Comparison of ENCODE assay signal across 10 cellular contexts in genomic region chr18:35038881-35039491, GRCh38. TPM values are rescaled to one million over a fixed set of nuclear protein-coding genes. Genes with fewer than 3 reads are reported as not detected.
DNase-seq lines count a peak whose midpoint lies in the region; ATAC-seq, FAIRE-seq and TF ChIP-seq lines count a peak whose summit lies in the region.
"Had no signal": no experiment of that assay in that cellular context is flagged by ENCODE, and none has a peak within 500 bp of the region (broad histone marks: within the 10 kb centered on the region; RNA-seq: fewer than 3 reads in every experiment).

No MANE protein-coding gene starts in this region.

- H3K4ac ChIP-seq in mesenchymal stem cell (ENCODE audit: low read depth in 1 of 2, low read length in 2 of 2), result no peak overlapping the region

- peaks cover 30% of the 10 kb centered on the region for H3K4me1 Mint-ChIP-seq in activated CD4-positive, alpha-beta T cell treated with anti-CD3 and anti-CD28 coated beads, Interleukin-2, amount 10 ng/mL, durations not matched to agents 7 days and 5 days

- no peak overlapping the region for H2BK5ac ChIP-seq in mesenchymal stem cell (ENCODE audit: low read depth, low read length, poor library complexity, severe bottlenecking)

- no peak overlapping the region for H3K14ac ChIP-seq in mesenchymal stem cell (ENCODE audit: low read length in 2 of 2)

- H4K20me1 ChIP-seq in GM12878 (ENCODE audit: control insufficient read depth, insufficient read depth), result no peaks in the 10 kb centered on the region

- DNase-seq in CD1c-positive myeloid dendritic cell (ENCODE audit: extremely low spot score), result peak; percentile 85
- no peak for DNase-seq in GM12878 (ENCODE audit: low read depth, low spot score)
- no peak for DNase-seq in mesenchymal stem cell
- no peak for DNase-seq in superior temporal gyrus (ENCODE audit: extremely low spot score)
- no peak for DNase-seq in islet precursor cell
- no peak for DNase-seq in activated CD4-positive, alpha-beta T cell treated with anti-CD3 and anti-CD28 coated beads, Interleukin-2, amount 10 ng/mL, durations not matched to agents 7 days and 5 days
- DNase-seq: BE2C, SJCRH30 had no signal

- H3K27ac ChIP-seq in GM12878 (ENCODE audit: control insufficient read depth, insufficient read depth), result no peak overlapping the region
- no peak overlapping the region for H3K27ac ChIP-seq in mesenchymal stem cell (ENCODE audit: low read length, poor library complexity, severe bottlenecking)
- H3K27ac ChIP-seq: SJCRH30 had no signal

- no peak overlapping the region for H2AFZ ChIP-seq in GM12878 (ENCODE audit: control insufficient read depth, low read depth, low read length)
- no peak overlapping the region for H2AFZ ChIP-seq in mesenchymal stem cell (ENCODE audit: low read depth, low read length)

- H3K4me1 ChIP-seq in GM12878 (ENCODE audit: control insufficient read depth, insufficient read depth, low read length), result peaks cover 9% of the 10 kb centered on the region; the same call in 1 of the 2 replicates
- H3K4me1 ChIP-seq in mesenchymal stem cell (ENCODE audit: control insufficient read depth, insufficient read depth, low read depth, low read length), result peaks cover 3% of the 10 kb centered on the region

- no peaks in the 10 kb centered on the region for H3K27me3 Mint-ChIP-seq in activated CD4-positive, alpha-beta T cell treated with anti-CD3 and anti-CD28 coated beads, Interleukin-2, amount 10 ng/mL, durations not matched to agents 7 days and 5 days

- RAD21 ChIA-PET in GM12878 (lab: Charles Lee; ENCODE audit: unreplicated experiment), result interaction anchor here (0.6 to 5.4 kb wide), 6 partner anchors 10 to 120 kb away, joined by 3 to 82 read pairs (median 4); no protein-coding TSS in a partner anchor

- no peak for FAIRE-seq in GM12878 (lab: Jason Lieb, UNC)

- H2BK15ac ChIP-seq in mesenchymal stem cell (ENCODE audit: low read depth, poor library complexity, severe bottlenecking), result no peak overlapping the region

- H4K8ac ChIP-seq in mesenchymal stem cell (ENCODE audit: low read length), result no peak overlapping the region

- no peak overlapping the region for H3K23ac ChIP-seq in mesenchymal stem cell (ENCODE audit: low read length in 2 of 2)

- peaks cover 2% of the 10 kb centered on the region for H3K36me3 Mint-ChIP-seq in activated CD4-positive, alpha-beta T cell treated with anti-CD3 and anti-CD28 coated beads, Interleukin-2, amount 10 ng/mL, durations not matched to agents 7 days and 5 days (ENCODE audit: low read depth)

- H2BK12ac ChIP-seq in mesenchymal stem cell (ENCODE audit: low read length in 2 of 2), result no peak overlapping the region

- POLR2A ChIA-PET in GM12878 (lab: Charles Lee), result interaction anchor here (0.7 to 4.1 kb wide), 3 partner anchors 9 to 33 kb away, joined by 3 to 49 read pairs (median 7); no protein-coding TSS in a partner anchor
- POLR2A ChIA-PET in activated CD4-positive, alpha-beta T cell treated with anti-CD3 and anti-CD28 coated beads, Interleukin-2, amount 10 ng/mL, durations not matched to agents 7 days and 5 days (lab: Charles Lee), result no interaction called here

- TF ChIP-seq POLR2A in GM12878 (IDR thresholded peaks at IDR 0.05; ENCODE audit: low read depth, low read length), result no peak

- CTCF ChIA-PET in GM12878 (lab: Yijun Ruan, JAX), result interaction anchor here (0.7 to 2.3 kb wide), 4 partner anchors 8 to 12 kb away, joined by 3 to 25 read pairs (median 3); no protein-coding TSS in a partner anchor
- CTCF ChIA-PET in activated CD4-positive, alpha-beta T cell treated with anti-CD3 and anti-CD28 coated beads, Interleukin-2, amount 10 ng/mL, durations not matched to agents 7 days and 5 days (lab: Charles Lee), result interaction anchor here (1.0 to 4.2 kb wide), 3 partner anchors 9 to 105 kb away, joined by 4 to 30 read pairs (median 11); no protein-coding TSS in a partner anchor

- intact Hi-C loops in GM12878 (cut with micrococcal nuclease; ENCODE audit: unreplicated experiment), result no loop called here

- no peak overlapping the region for H2AK5ac ChIP-seq in mesenchymal stem cell (ENCODE audit: low read length, severe bottlenecking)

- no peak overlapping the region for H3K27ac Mint-ChIP-seq in activated CD4-positive, alpha-beta T cell treated with anti-CD3 and anti-CD28 coated beads, Interleukin-2, amount 10 ng/mL, durations not matched to agents 7 days and 5 days

- H3K27me3 ChIP-seq in GM12878 (replicated peaks in 1 of 2; ENCODE audit: control insufficient read depth in 2 of 2, insufficient read depth in 2 of 2, low read length in 1 of 2) (no peaks in the 10 kb centered on the region), mesenchymal stem cell (ENCODE audit: control insufficient read depth in 1 of 2, insufficient read depth in 1 of 2, low read length in 2 of 2) (no peaks in the 10 kb centered on the region)
- H3K27me3 ChIP-seq: BE2C, SJCRH30 had no signal

- peaks cover 24% of the 10 kb centered on the region for H3K79me2 ChIP-seq in GM12878 (ENCODE audit: control insufficient read depth, insufficient read depth, low read length)

- H3K79me1 ChIP-seq in mesenchymal stem cell (replicated peaks; ENCODE audit: low read length, poor library complexity, severe bottlenecking), result peaks cover 2% of the 10 kb centered on the region

- H2BK120ac ChIP-seq in mesenchymal stem cell (ENCODE audit: low read depth, low read length), result no peak overlapping the region

- H3K18ac ChIP-seq in mesenchymal stem cell (ENCODE audit: low read depth in 1 of 2, low read length in 2 of 2), result no peak overlapping the region

- ATAC-seq in GM21360 (IDR thresholded peaks at IDR 0.05; ENCODE audit: unreplicated experiment) (peak; percentile 42), HG03469 (IDR thresholded peaks at IDR 0.05; ENCODE audit: unreplicated experiment) (peak; percentile 45), GM12878 (peak; percentile 44)

- no peak overlapping the region for H4K91ac ChIP-seq in mesenchymal stem cell (ENCODE audit: low read length)

- H3K36me3 ChIP-seq in GM12878 (ENCODE audit: control insufficient read depth in 2 of 2, insufficient read depth in 2 of 2, low read length in 1 of 2), result no peaks in the 10 kb centered on the region
- H3K36me3 ChIP-seq in mesenchymal stem cell (ENCODE audit: control insufficient read depth in 1 of 2, insufficient read depth in 2 of 2, low read depth in 1 of 2, low read length in 2 of 2), result no peaks in the 10 kb centered on the region
- H3K36me3 ChIP-seq: BE2C, SJCRH30 had no signal

- in situ Hi-C loops in GM12878 (cut with MboI), result no loop called here

- H3K9me3 Mint-ChIP-seq in activated CD4-positive, alpha-beta T cell treated with anti-CD3 and anti-CD28 coated beads, Interleukin-2, amount 10 ng/mL, durations not matched to agents 7 days and 5 days, result no peaks in the 10 kb centered on the region

- no peak overlapping the region for H3K9ac ChIP-seq in GM12878 (ENCODE audit: control insufficient read depth, insufficient read depth, low read length)
- no peak overlapping the region for H3K9ac ChIP-seq in mesenchymal stem cell (ENCODE audit: low read length)

- WGBS in GM12878 (ENCODE audit: insufficient coverage, insufficient replicate concordance, low lambda C conversion rate, missing lambda C conversion rate), result 69% methylated on average over 2 of the region's 2 CpGs
- 100% methylated on average over 1 of the region's 2 CpGs for WGBS in mesenchymal stem cell

- H3K4me3 Mint-ChIP-seq in activated CD4-positive, alpha-beta T cell treated with anti-CD3 and anti-CD28 coated beads, Interleukin-2, amount 10 ng/mL, durations not matched to agents 7 days and 5 days, result no peak overlapping the region

- H3K9me3 ChIP-seq in GM12878 (replicated peaks; ENCODE audit: control insufficient read depth, insufficient read depth, low read length), result no peaks in the 10 kb centered on the region
- no peaks in the 10 kb centered on the region for H3K9me3 ChIP-seq in mesenchymal stem cell (ENCODE audit: control insufficient read depth, low read length)
- H3K9me3 ChIP-seq: BE2C, SJCRH30 had no signal

- no peak for TF ChIP-seq CTCF in GM12878 (IDR thresholded peaks at IDR 0.05 in 2 of 3, conservative IDR thresholded peaks at IDR 0.05 in 1 of 3; ENCODE audit: control insufficient read depth in 2 of 3, extremely low read depth in 1 of 3, insufficient read depth in 1 of 3, low read depth in 3 of 3, low read length in 3 of 3)

- SMC1A ChIA-PET in GM12878 (lab: Charles Lee; ENCODE audit: uncharacterized antibody, unreplicated experiment), result interaction anchor here (0.7 to 5.5 kb wide), 7 partner anchors 8 to 35 kb away, joined by 3 to 53 read pairs (median 7); no protein-coding TSS in a partner anchor

- no peak for TF ChIP-seq RAD21 in GM12878 (IDR thresholded peaks at IDR 0.05; ENCODE audit: insufficient read depth, low read depth, low read length)

- TF ChIP-seq EP300 in GM12878 (IDR thresholded peaks at IDR 0.05; ENCODE audit: borderline replicate concordance in 1 of 2, control insufficient read depth in 1 of 2, low read depth in 2 of 2, low read length in 2 of 2), result no peak

- H3K4me3 ChIP-seq in GM12878 (no peak overlapping the region), mesenchymal stem cell (ENCODE audit: insufficient read depth in 1 of 2, low read depth in 1 of 2, low read length in 2 of 2) (no peak overlapping the region)
- H3K4me3 ChIP-seq: SJCRH30 had no signal

- H3K4me2 ChIP-seq in GM12878 (ENCODE audit: control insufficient read depth, insufficient read depth), result no peak overlapping the region
- no peak overlapping the region for H3K4me2 ChIP-seq in mesenchymal stem cell (ENCODE audit: low read length, poor library complexity, severe bottlenecking)

- no TSS peak for BruUV-seq in GM12878 (replicated peaks; lab: Mats Ljungman, UMichigan)

RNA-seq across cellular contexts. Expression of gene MAPRE2, which starts 2.2 kb away (rescaled TPM):
- 39.7 and 46.4 TPM in 2 replicates for total RNA-seq in GM12878 (2013; cell fraction: nucleolus; rRNA removed)
- 20.9 and 22.4 TPM in 2 replicates for total RNA-seq in GM12878 (2014; rRNA removed)
- 18.7 and 18.9 TPM in 2 replicates for total RNA-seq in GM12878 (2014; rRNA removed; fragmentation: Illumina TruSeq; extraction: Trizol)
- 23.9 and 27.9 TPM in 2 replicates for total RNA-seq in GM12878 (2021)
- polyA plus RNA-seq in GM12878 (2011; ENCODE audit: low read depth), result 9.5 TPM
- polyA plus RNA-seq in GM12878 (2011; rRNA removed), result 50.6 and 63.4 TPM in 2 replicates
- polyA plus RNA-seq in GM12878 (2011; cell fraction: cytosol; rRNA removed), result 30.0 and 31.6 TPM in 2 replicates
- polyA plus RNA-seq in GM12878 (2011; cell fraction: nucleus; rRNA removed), result 24.9 and 37.2 TPM in 2 replicates
- 11.7 and 13.4 TPM in 2 replicates for polyA plus RNA-seq in GM12878 (2012)
- 28.5 and 39.8 TPM in 2 replicates for polyA plus RNA-seq in GM12878 (2014; fragmentation: Illumina TruSeq; extraction: Trizol)
- polyA plus RNA-seq in GM12878 (2014; fragmentation: Nextera tagmentation; extraction: Ambion mirVana), result 10 to 100 TPM; 11.0 to 16.3 TPM
- 26.7 and 32.3 TPM in 2 replicates for polyA plus RNA-seq in GM12878 (2014; rRNA removed)
- polyA plus RNA-seq in GM12878 (2016; fragmentation: Nextera tagmentation; extraction: Ambion mirVana), result 10 to 100 TPM; 24.0 to 25.0 TPM
- 33.8 and 41.5 TPM in 2 replicates for polyA minus RNA-seq in GM12878 (2011; rRNA and poly(A)+ RNA removed)
- 11.5 and 12.0 TPM in 2 replicates for polyA minus RNA-seq in GM12878 (2011; cell fraction: cytosol; rRNA and poly(A)+ RNA removed)
- polyA minus RNA-seq in GM12878 (2011; cell fraction: nucleus; rRNA and poly(A)+ RNA removed), result 19.8 and 37.9 TPM in 2 replicates
- 54.6 TPM for polyA plus RNA-seq in mesenchymal stem cell (2013, experiment 1 of 2)
- 55.7 TPM for polyA plus RNA-seq in mesenchymal stem cell (2013, experiment 2 of 2)
- 10 to 100 TPM; 48.6 to 61.9 TPM for total RNA-seq in activated CD4-positive, alpha-beta T cell treated with anti-CD3 and anti-CD28 coated beads, Interleukin-2, amount 10 ng/mL, durations not matched to agents 7 days and 5 days
